1 cellular context compared by ENCODE assay signal in genomic region chr17:7011415-7011814, GRCh38.
TF ChIP-seq lines count a peak whose summit lies in the region.

No MANE protein-coding gene starts in this region.

TF ChIP-seq in endothelial cell of umbilical vein, 7 proteins besides CTCF, POLR2A, EP300 and RAD21:
- TF ChIP-seq POLR2AphosphoS5 (IDR thresholded peaks at IDR 0.05; ENCODE audit: insufficient read depth, low read depth, low read length) (no peak), EZH2 (IDR thresholded peaks at IDR 0.05; ENCODE audit: borderline replicate concordance, low read depth, low read length, severe bottlenecking) (no peak), GATA2 (IDR thresholded peaks at IDR 0.05; ENCODE audit: insufficient read depth, insufficient read length, low read depth, low read length) (no peak), FOS (IDR thresholded peaks at IDR 0.05; ENCODE audit: borderline replicate concordance, insufficient read depth, low read length) (no peak), MYC (IDR thresholded peaks at IDR 0.05; ENCODE audit: low read depth, low read length) (no peak), JUN (IDR thresholded peaks at IDR 0.05; ENCODE audit: borderline replicate concordance, insufficient read depth, insufficient read length, low read depth) (no peak), MAX (IDR thresholded peaks at IDR 0.05; ENCODE audit: insufficient read depth, insufficient read length) (no peak)
